Comparison of ENCODE assay signal across 10 cellular contexts in genomic region chr5:177515580-177515979, GRCh38. TPM values are rescaled to one million over a fixed set of nuclear protein-coding genes. Genes with fewer than 3 reads are reported as not detected.
DNase-seq lines count a peak whose midpoint lies in the region; ATAC-seq, FAIRE-seq and TF ChIP-seq lines count a peak whose summit lies in the region.
"Had no signal": no experiment of that assay in that cellular context is flagged by ENCODE, and none has a peak within 500 bp of the region (broad histone marks: within the 10 kb centered on the region; RNA-seq: fewer than 3 reads in every experiment).

No MANE protein-coding gene starts in this region.

- POLR2A ChIA-PET in PC-3 (lab: Charles Lee; ENCODE audit: unreplicated experiment) (interaction anchor here (1.2 kb wide), 1 partner anchor 31 kb away, joined by 3 read pairs; no protein-coding TSS in a partner anchor), H1 (lab: Charles Lee; ENCODE audit: partially characterized antibody) (interaction anchor here (0.7 to 4.7 kb wide), 15 partner anchors 8 to 601 kb away, joined by 3 to 53 read pairs (median 7); partner anchors contain the start of genes PDLIM7 and TMED9)

- peaks cover 22% of the 10 kb centered on the region for H3K4me1 ChIP-seq in PC-3 (ENCODE audit: insufficient read depth, low read length)
- H3K4me1 ChIP-seq in H1 (replicated peaks in 1 of 4; ENCODE audit: control insufficient read depth in 3 of 4, insufficient read depth in 4 of 4, low read length in 3 of 4): peaks cover 0 to 6% (median 5%) of the 10 kb centered on the region in 4 experiments; a peak in 6 of 7 replicates
- no peaks in the 10 kb centered on the region for H3K4me1 ChIP-seq in parathyroid adenoma

- H3K9ac ChIP-seq in PC-3 (ENCODE audit: low read length) (peak overlapping the region; percentile 92; the same call in 1 of the 2 replicates), H1 (replicated peaks in 1 of 4; ENCODE audit: extremely low read depth in 1 of 4, low read depth in 3 of 4, low read length in 3 of 4) (no peak overlapping the region), parathyroid adenoma (no peak overlapping the region)

- H4K5ac ChIP-seq in H1 (ENCODE audit: insufficient read length, low read depth, low read length): no peak overlapping the region

- 92% methylated on average over 7 of the region's 7 CpGs; no CpG with 5 or more reads in 1 of the 2 experiments for WGBS in H1 (ENCODE audit: extremely low coverage in 1 of 2, insufficient coverage in 1 of 2, insufficient read length in 1 of 2, insufficient replicate concordance in 2 of 2, low coverage in 1 of 2, low lambda C conversion rate in 2 of 2, missing lambda C conversion rate in 1 of 2), 2 experiments
- 90 to 91% methylated on average over 7 of the region's 7 CpGs for WGBS in lower leg skin, 2 donors

- no peaks in the 10 kb centered on the region for H3K9me2 ChIP-seq in PC-3 (replicated peaks; ENCODE audit: low read length)

- no peak for TF ChIP-seq EP300 in H1 (IDR thresholded peaks at IDR 0.05; ENCODE audit: borderline replicate concordance in 1 of 2, low read depth in 2 of 2, low read length in 2 of 2)

- TF ChIP-seq POLR2A in H1 (IDR thresholded peaks at IDR 0.05; ENCODE audit: control extremely low read depth in 1 of 2, low read depth in 2 of 2, low read length in 2 of 2): no peak
- TF ChIP-seq POLR2A in lower leg skin (IDR thresholded peaks at IDR 0.05): no peak

- H3K18ac ChIP-seq in H1 (ENCODE audit: extremely low read depth, low read length): no peak overlapping the region

- no peak overlapping the region for H3K23ac ChIP-seq in H1 (ENCODE audit: insufficient read length)

- no peak overlapping the region for H2BK12ac ChIP-seq in H1 (ENCODE audit: low read depth, low read length)

- intact Hi-C loops in PC-3 (cut with micrococcal nuclease) (loop anchor here (5.0 kb wide), 1 partner anchor 37 kb away; the partner anchor contains the start of gene FAM193B), lower leg skin (cut with DNase I; ENCODE audit: low total_unique reads) (no loop called here)

- H3K79me1 ChIP-seq in H1 (ENCODE audit: low read depth, low read length): peaks cover 5% of the 10 kb centered on the region; the same call in 1 of the 2 replicates

- no peak overlapping the region for H3K14ac ChIP-seq in H1 (ENCODE audit: insufficient read length)

- ATAC-seq in PC-3 (no peak), HG03565 (IDR thresholded peaks at IDR 0.05; ENCODE audit: unreplicated experiment) (no peak)

- DNase-seq in PC-3 (no peak), H1 (ENCODE audit: low read depth in 1 of 2, low spot score in 2 of 2) (no peak), lower leg skin (ENCODE audit: low spot score in 2 of 2) (no peak), HuH-7 (ENCODE audit: low spot score) (no peak), DMS153 treated with DMSO at 0.1 percent for 48 hours (lab: John Stamatoyannopoulos, UW; ENCODE audit: unreplicated experiment) (no peak)
- DNase-seq: cerebellar nuclear complex had no signal

- no peaks in the 10 kb centered on the region for H3F3A ChIP-seq in PC-3 (ENCODE audit: low read length, unreplicated experiment)

- no peak overlapping the region for H2BK20ac ChIP-seq in H1 (ENCODE audit: low read length)

- peaks cover 29% of the 10 kb centered on the region for H3K36me3 ChIP-seq in PC-3 (ENCODE audit: low read depth, low read length)
- H3K36me3 ChIP-seq in H1 (ENCODE audit: control insufficient read depth in 2 of 4, insufficient read depth in 4 of 4, low read length in 3 of 4): peaks cover 34 to 56% (median 53%) of the 10 kb centered on the region in 4 experiments
- no peaks in the 10 kb centered on the region for H3K36me3 ChIP-seq in parathyroid adenoma (ENCODE audit: control insufficient read depth, insufficient read depth, low read length)

- H2AFZ ChIP-seq in PC-3 (ENCODE audit: low read length) (no peak overlapping the region), H1 (ENCODE audit: low read length) (no peak overlapping the region), parathyroid adenoma (no peak overlapping the region)

- H3K9me3 ChIP-seq in PC-3 (ENCODE audit: low read length): no peaks in the 10 kb centered on the region
- no peaks in the 10 kb centered on the region for H3K9me3 ChIP-seq in H1 (ENCODE audit: insufficient read depth in 2 of 2, low read depth in 1 of 2, low read length in 1 of 2)
- H3K9me3 ChIP-seq in parathyroid adenoma (ENCODE audit: control insufficient read depth, low read length): no peaks in the 10 kb centered on the region

- TF ChIP-seq CTCF in PC-3 (conservative IDR thresholded peaks at IDR 0.05; ENCODE audit: low read depth, low read length) (no peak), H1 (IDR thresholded peaks at IDR 0.05; ENCODE audit: control extremely low read depth in 1 of 3, insufficient read depth in 1 of 3, low read depth in 1 of 3, low read length in 3 of 3) (no peak), parathyroid adenoma (IDR thresholded peaks at IDR 0.05) (no peak), lower leg skin (IDR thresholded peaks at IDR 0.05) (no peak)

- no peak overlapping the region for H2AK5ac ChIP-seq in H1 (ENCODE audit: low read depth, low read length)

- H3K4ac ChIP-seq in H1 (replicated peaks; ENCODE audit: insufficient read length, low read depth, low read length): no peak overlapping the region

- no peak for TF ChIP-seq RAD21 in H1 (IDR thresholded peaks at IDR 0.05 in 1 of 2, conservative IDR thresholded peaks at IDR 0.05 in 1 of 2; ENCODE audit: low read depth in 2 of 2, low read length in 2 of 2)

- BruUV-seq in PC-3 (replicated peaks; lab: Mats Ljungman, UMichigan): no TSS peak

- peak overlapping the region; percentile 80 for H3K4me3 ChIP-seq in GM08714 (ENCODE audit: low read length)
- peak overlapping the region; percentile 98 for H3K4me3 ChIP-seq in PC-3 (ENCODE audit: low read length)
- H3K4me3 ChIP-seq in H1 (ENCODE audit: extremely low read depth in 1 of 4, insufficient read depth in 2 of 4, low read depth in 3 of 4, low read length in 4 of 4): peak overlapping the region; percentile 82 to 98 (median 96); a peak in 5 of 8 replicates
- H3K4me3 ChIP-seq in parathyroid adenoma (ENCODE audit: low read depth, low read length): peak overlapping the region; percentile 81
- no peak overlapping the region for H3K4me3 ChIP-seq in lower leg skin (ENCODE audit: low read depth, poor library complexity, severe bottlenecking)

- H4K8ac ChIP-seq in H1 (ENCODE audit: extremely low read depth, insufficient read depth, low read length): no peak overlapping the region

- H4K20me1 ChIP-seq in PC-3 (ENCODE audit: low read length) (no peaks in the 10 kb centered on the region), H1 (replicated peaks in 1 of 2; ENCODE audit: control insufficient read depth in 1 of 2, insufficient read depth in 2 of 2, low read length in 2 of 2) (peaks cover 0 to 12% of the 10 kb centered on the region in 2 experiments)

- H3K4me2 ChIP-seq in PC-3 (ENCODE audit: low read length): peak overlapping the region; percentile 93
- peak overlapping the region; percentile 87 to 97; a peak in 3 of 4 replicates for H3K4me2 ChIP-seq in H1 (ENCODE audit: insufficient read depth in 1 of 2, low read depth in 2 of 2, low read length in 2 of 2)
- peak overlapping the region; percentile 94 for H3K4me2 ChIP-seq in parathyroid adenoma (ENCODE audit: low read length)

- no peak overlapping the region for H3K27ac ChIP-seq in PC-3 (ENCODE audit: low read length)
- no peak overlapping the region for H3K27ac ChIP-seq in H1 (ENCODE audit: low read depth, low read length)
- H3K27ac ChIP-seq in parathyroid adenoma: no peak overlapping the region

- H2BK5ac ChIP-seq in H1 (ENCODE audit: low read depth, low read length): no peak overlapping the region

- H3K23me2 ChIP-seq in H1 (ENCODE audit: low read depth, low read length): peaks cover 8% of the 10 kb centered on the region

- H3K56ac ChIP-seq in H1 (replicated peaks; ENCODE audit: insufficient read length, low read depth, low read length): no peak overlapping the region

- no peak overlapping the region for H4K91ac ChIP-seq in H1 (replicated peaks; ENCODE audit: insufficient read length, low read length)

- no peak overlapping the region for H2BK120ac ChIP-seq in H1 (replicated peaks; ENCODE audit: low read depth, low read length)

- FAIRE-seq in H1 (lab: Jason Lieb, UNC): no peak

- CTCF ChIA-PET in PC-3 (lab: Charles Lee) (no interaction called here), H1 (lab: Charles Lee; ENCODE audit: partially characterized antibody) (interaction anchor here (1.6 to 20.8 kb wide), 6 partner anchors 9 to 46 kb away, joined by 3 to 306 read pairs (median 4); no protein-coding TSS in a partner anchor)

- H3K79me2 ChIP-seq in PC-3 (ENCODE audit: low read length) (peaks cover 45% of the 10 kb centered on the region), H1 (ENCODE audit: control insufficient read depth in 1 of 2, insufficient read depth in 2 of 2, low read length in 2 of 2) (peaks cover 0 to 9% of the 10 kb centered on the region in 2 experiments; a peak in 1 of 4 replicates), parathyroid adenoma (peaks cover 13% of the 10 kb centered on the region)

- no peak overlapping the region for H2BK15ac ChIP-seq in H1 (ENCODE audit: low read length)

- H3K27me3 ChIP-seq in PC-3 (ENCODE audit: low read length) (no peaks in the 10 kb centered on the region), H1 (replicated peaks in 1 of 4; ENCODE audit: control insufficient read depth in 3 of 4, extremely low read depth in 1 of 4, insufficient read depth in 3 of 4, low read length in 3 of 4) (no peaks in the 10 kb centered on the region), parathyroid adenoma (ENCODE audit: control insufficient read depth, insufficient read depth, low read length) (no peaks in the 10 kb centered on the region)

RNA-seq across cellular contexts. Expression of gene DDX41, which starts 1.2 kb away (rescaled TPM):
- total RNA-seq in PC-3 (2014; rRNA removed): 260 and 318 TPM in 2 replicates
- total RNA-seq in H1 (2021; fragmentation: NEBNext Ultra II Directional; extraction: Animal tissue kit (Norgen Biotek cat#: 25700)): 101 and 102 TPM in 2 replicates
- 135 and 187 TPM in 2 replicates for polyA plus RNA-seq in H1 (2011; rRNA removed)
- polyA plus RNA-seq in H1 (2011; cell fraction: cytosol; rRNA removed): 198 TPM
- 361 TPM for polyA plus RNA-seq in H1 (2011; cell fraction: nucleus; rRNA removed)
- polyA plus RNA-seq in H1 (2012, experiment 1 of 2): 72.1 to 148 TPM (median 142 TPM) in 4 replicates
- polyA plus RNA-seq in H1 (2012, experiment 2 of 2): 81.7 TPM
- 72.4 TPM for polyA plus RNA-seq in H1 (2013, experiment 1 of 2)
- polyA plus RNA-seq in H1 (2013, experiment 2 of 2): 70.9 TPM
- 105 and 106 TPM in 2 replicates for polyA minus RNA-seq in H1 (2011; rRNA and poly(A)+ RNA removed)
- polyA minus RNA-seq in H1 (2011; cell fraction: cytosol; rRNA and poly(A)+ RNA removed): 142 TPM
- 80.9 TPM for polyA minus RNA-seq in H1 (2011; cell fraction: nucleus; rRNA and poly(A)+ RNA removed)
- 100 to 1,000 TPM in 1 of 4 donors, 10 to 100 TPM in 3; 70.7 to 108 (median 88.6) TPM for total RNA-seq in lower leg skin

RNA-seq across cellular contexts. Expression of gene DOK3, which starts 6.0 kb away (rescaled TPM):
- total RNA-seq in PC-3 (2014; rRNA removed): 6.2 and 11.7 TPM in 2 replicates
- 6.4 and 8.6 TPM in 2 replicates for total RNA-seq in H1 (2021; fragmentation: NEBNext Ultra II Directional; extraction: Animal tissue kit (Norgen Biotek cat#: 25700))
- 4.2 and 6.3 TPM in 2 replicates for polyA plus RNA-seq in H1 (2011; rRNA removed)
- 4.7 TPM for polyA plus RNA-seq in H1 (2011; cell fraction: cytosol; rRNA removed)
- 28.3 TPM for polyA plus RNA-seq in H1 (2011; cell fraction: nucleus; rRNA removed)
- 5.7 to 10.5 TPM (median 6.6 TPM) in 4 replicates for polyA plus RNA-seq in H1 (2012, experiment 1 of 2)
- 3.0 TPM for polyA plus RNA-seq in H1 (2012, experiment 2 of 2)
- polyA plus RNA-seq in H1 (2013, experiment 1 of 2): 5.7 TPM
- polyA plus RNA-seq in H1 (2013, experiment 2 of 2): 5.5 TPM
- 1.3 and 3.3 TPM in 2 replicates for polyA minus RNA-seq in H1 (2011; rRNA and poly(A)+ RNA removed)
- polyA minus RNA-seq in H1 (2011; cell fraction: cytosol; rRNA and poly(A)+ RNA removed): 0.73 TPM
- 7.3 TPM for polyA minus RNA-seq in H1 (2011; cell fraction: nucleus; rRNA and poly(A)+ RNA removed)
- 1 to 10 TPM; 1.5 to 4.0 (median 2.0) TPM for total RNA-seq in lower leg skin
- total RNA-seq: RPMI7951 had no signal

RNA-seq across cellular contexts. Expression of gene PDLIM7, which starts 18.2 kb away (rescaled TPM):
- total RNA-seq in PC-3 (2014; rRNA removed) (159 and 195 TPM in 2 replicates), lower leg skin (10 to 100 TPM; 11.8 to 31.7 (median 23.5) TPM)
- 86.7 and 94.2 TPM in 2 replicates for total RNA-seq in H1 (2021; fragmentation: NEBNext Ultra II Directional; extraction: Animal tissue kit (Norgen Biotek cat#: 25700))
- polyA plus RNA-seq in H1 (2011; rRNA removed): 67.3 and 118 TPM in 2 replicates
- 69.8 TPM for polyA plus RNA-seq in H1 (2011; cell fraction: cytosol; rRNA removed)
- 396 TPM for polyA plus RNA-seq in H1 (2011; cell fraction: nucleus; rRNA removed)
- 66.9 to 114 TPM (median 104 TPM) in 4 replicates for polyA plus RNA-seq in H1 (2012, experiment 1 of 2)
- 72.7 TPM for polyA plus RNA-seq in H1 (2012, experiment 2 of 2)
- 55.8 TPM for polyA plus RNA-seq in H1 (2013, experiment 1 of 2)
- 54.4 TPM for polyA plus RNA-seq in H1 (2013, experiment 2 of 2)
- 22.3 and 28.0 TPM in 2 replicates for polyA minus RNA-seq in H1 (2011; rRNA and poly(A)+ RNA removed)
- polyA minus RNA-seq in H1 (2011; cell fraction: cytosol; rRNA and poly(A)+ RNA removed): 53.7 TPM
- polyA minus RNA-seq in H1 (2011; cell fraction: nucleus; rRNA and poly(A)+ RNA removed): 149 TPM

RNA-seq across cellular contexts. Expression of gene FAM193B, which starts 38.8 kb away (rescaled TPM):
- 33.9 and 41.1 TPM in 2 replicates for total RNA-seq in PC-3 (2014; rRNA removed)
- 69.8 and 75.2 TPM in 2 replicates for total RNA-seq in H1 (2021; fragmentation: NEBNext Ultra II Directional; extraction: Animal tissue kit (Norgen Biotek cat#: 25700))
- 49.9 and 91.8 TPM in 2 replicates for polyA plus RNA-seq in H1 (2011; rRNA removed)
- polyA plus RNA-seq in H1 (2011; cell fraction: cytosol; rRNA removed): 70.5 TPM
- polyA plus RNA-seq in H1 (2011; cell fraction: nucleus; rRNA removed): 384 TPM
- 57.7 to 86.6 TPM (median 81.0 TPM) in 4 replicates for polyA plus RNA-seq in H1 (2012, experiment 1 of 2)
- polyA plus RNA-seq in H1 (2012, experiment 2 of 2): 67.9 TPM
- 59.7 TPM for polyA plus RNA-seq in H1 (2013, experiment 1 of 2)
- polyA plus RNA-seq in H1 (2013, experiment 2 of 2): 54.0 TPM
- polyA minus RNA-seq in H1 (2011; rRNA and poly(A)+ RNA removed): 23.4 and 37.6 TPM in 2 replicates
- 34.4 TPM for polyA minus RNA-seq in H1 (2011; cell fraction: cytosol; rRNA and poly(A)+ RNA removed)
- polyA minus RNA-seq in H1 (2011; cell fraction: nucleus; rRNA and poly(A)+ RNA removed): 53.4 TPM
- total RNA-seq in lower leg skin: 100 to 1,000 TPM in 1 of 4 donors, 10 to 100 TPM in 3; 57.0 to 128 (median 69.7) TPM

RNA-seq across cellular contexts. Expression of gene DBN1, which starts 42.1 kb away (rescaled TPM):
- total RNA-seq in PC-3 (2014; rRNA removed): 127 and 207 TPM in 2 replicates
- total RNA-seq in H1 (2021; fragmentation: NEBNext Ultra II Directional; extraction: Animal tissue kit (Norgen Biotek cat#: 25700)): 325 and 333 TPM in 2 replicates
- 168 and 250 TPM in 2 replicates for polyA plus RNA-seq in H1 (2011; rRNA removed)
- polyA plus RNA-seq in H1 (2011; cell fraction: cytosol; rRNA removed): 212 TPM
- polyA plus RNA-seq in H1 (2011; cell fraction: nucleus; rRNA removed): 1,074 TPM
- 188 to 314 TPM (median 284 TPM) in 4 replicates for polyA plus RNA-seq in H1 (2012, experiment 1 of 2)
- 241 TPM for polyA plus RNA-seq in H1 (2012, experiment 2 of 2)
- polyA plus RNA-seq in H1 (2013, experiment 1 of 2): 332 TPM
- polyA plus RNA-seq in H1 (2013, experiment 2 of 2): 350 TPM
- 120 and 154 TPM in 2 replicates for polyA minus RNA-seq in H1 (2011; rRNA and poly(A)+ RNA removed)
- polyA minus RNA-seq in H1 (2011; cell fraction: cytosol; rRNA and poly(A)+ RNA removed): 133 TPM
- 288 TPM for polyA minus RNA-seq in H1 (2011; cell fraction: nucleus; rRNA and poly(A)+ RNA removed)
- total RNA-seq in lower leg skin: 10 to 100 TPM; 14.0 to 65.5 (median 27.6) TPM
